In the genomic region with DNA sequence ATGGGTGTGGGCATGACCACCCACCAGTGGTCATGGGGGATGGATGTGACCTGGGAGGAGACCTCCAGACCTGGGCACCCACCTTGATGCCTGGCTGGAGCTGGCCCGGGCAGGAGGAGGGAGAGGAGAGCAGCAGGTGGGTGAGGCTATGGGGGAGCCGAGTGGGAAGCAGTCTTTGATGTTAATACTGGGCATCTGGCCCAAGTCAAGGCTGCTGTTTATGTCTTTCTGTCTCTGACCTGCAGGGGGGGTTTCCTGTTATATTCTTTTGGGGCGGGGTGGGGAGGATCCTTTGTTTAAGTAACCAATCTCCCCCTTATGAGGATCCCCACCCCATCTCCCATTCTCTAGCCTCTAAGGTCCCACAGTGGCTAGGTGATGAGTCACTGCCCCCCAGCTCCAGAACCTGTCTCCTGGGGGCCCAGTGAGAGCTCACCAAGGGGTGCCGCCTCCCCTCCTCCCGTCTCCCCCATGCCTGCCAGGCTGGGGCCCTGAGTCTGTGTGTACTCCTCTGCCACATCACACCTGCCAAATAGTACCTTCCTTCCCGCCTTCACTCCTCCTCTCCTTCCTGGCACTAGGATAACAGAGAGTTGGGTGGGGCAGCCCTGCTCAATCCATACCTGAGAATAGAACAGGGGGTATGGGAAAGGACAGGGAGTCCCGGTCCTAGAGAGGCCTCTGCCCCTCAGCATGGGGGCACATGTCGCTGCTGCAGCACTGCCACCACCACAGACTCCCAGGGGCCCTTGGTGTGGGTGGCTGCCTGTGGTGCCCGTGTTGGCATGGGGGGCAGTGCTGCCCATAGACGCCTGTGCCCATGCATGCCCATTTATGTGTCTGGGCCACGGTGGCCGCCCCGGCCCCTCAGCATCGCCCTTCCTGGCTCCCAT, we compare ENCODE assay signal across 1 cellular context.
TF ChIP-seq lines count a peak whose summit lies in the region.

No MANE protein-coding gene starts in this region.

TF ChIP-seq in SK-N-SH, 30 proteins besides CTCF, POLR2A, EP300 and RAD21:
- TF ChIP-seq SMC3 (IDR thresholded peaks at IDR 0.05; ENCODE audit: low read depth, low read length) (no peak), GABPA (IDR thresholded peaks at IDR 0.05; ENCODE audit: low read depth) (no peak), FOXJ3 (CRISPR knock-in tag; IDR thresholded peaks at IDR 0.05) (no peak), TAF1 (IDR thresholded peaks at IDR 0.05; ENCODE audit: borderline replicate concordance, low read depth, low read length) (no peak), GATA2 (CRISPR knock-in tag; IDR thresholded peaks at IDR 0.05) (no peak)
- TF ChIP-seq, protein P1, sequence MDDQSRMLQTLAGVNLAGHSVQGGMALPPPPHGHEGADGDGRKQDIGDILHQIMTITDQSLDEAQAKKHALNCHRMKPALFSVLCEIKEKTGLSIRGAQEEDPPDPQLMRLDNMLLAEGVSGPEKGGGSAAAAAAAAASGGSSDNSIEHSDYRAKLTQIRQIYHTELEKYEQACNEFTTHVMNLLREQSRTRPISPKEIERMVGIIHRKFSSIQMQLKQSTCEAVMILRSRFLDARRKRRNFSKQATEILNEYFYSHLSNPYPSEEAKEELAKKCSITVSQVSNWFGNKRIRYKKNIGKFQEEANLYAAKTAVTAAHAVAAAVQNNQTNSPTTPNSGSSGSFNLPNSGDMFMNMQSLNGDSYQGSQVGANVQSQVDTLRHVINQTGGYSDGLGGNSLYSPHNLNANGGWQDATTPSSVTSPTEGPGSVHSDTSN (IDR thresholded peaks at IDR 0.05): no peak
- TF ChIP-seq, protein P2, sequence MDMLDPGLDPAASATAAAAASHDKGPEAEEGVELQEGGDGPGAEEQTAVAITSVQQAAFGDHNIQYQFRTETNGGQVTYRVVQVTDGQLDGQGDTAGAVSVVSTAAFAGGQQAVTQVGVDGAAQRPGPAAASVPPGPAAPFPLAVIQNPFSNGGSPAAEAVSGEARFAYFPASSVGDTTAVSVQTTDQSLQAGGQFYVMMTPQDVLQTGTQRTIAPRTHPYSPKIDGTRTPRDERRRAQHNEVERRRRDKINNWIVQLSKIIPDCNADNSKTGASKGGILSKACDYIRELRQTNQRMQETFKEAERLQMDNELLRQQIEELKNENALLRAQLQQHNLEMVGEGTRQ (IDR thresholded peaks at IDR 0.05; ENCODE audit: borderline replicate concordance, low read depth, low read length): no peak
- TF ChIP-seq, protein P3, sequence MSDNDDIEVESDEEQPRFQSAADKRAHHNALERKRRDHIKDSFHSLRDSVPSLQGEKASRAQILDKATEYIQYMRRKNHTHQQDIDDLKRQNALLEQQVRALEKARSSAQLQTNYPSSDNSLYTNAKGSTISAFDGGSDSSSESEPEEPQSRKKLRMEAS (IDR thresholded peaks at IDR 0.05; ENCODE audit: low read depth): no peak
- TF ChIP-seq, protein P4, sequence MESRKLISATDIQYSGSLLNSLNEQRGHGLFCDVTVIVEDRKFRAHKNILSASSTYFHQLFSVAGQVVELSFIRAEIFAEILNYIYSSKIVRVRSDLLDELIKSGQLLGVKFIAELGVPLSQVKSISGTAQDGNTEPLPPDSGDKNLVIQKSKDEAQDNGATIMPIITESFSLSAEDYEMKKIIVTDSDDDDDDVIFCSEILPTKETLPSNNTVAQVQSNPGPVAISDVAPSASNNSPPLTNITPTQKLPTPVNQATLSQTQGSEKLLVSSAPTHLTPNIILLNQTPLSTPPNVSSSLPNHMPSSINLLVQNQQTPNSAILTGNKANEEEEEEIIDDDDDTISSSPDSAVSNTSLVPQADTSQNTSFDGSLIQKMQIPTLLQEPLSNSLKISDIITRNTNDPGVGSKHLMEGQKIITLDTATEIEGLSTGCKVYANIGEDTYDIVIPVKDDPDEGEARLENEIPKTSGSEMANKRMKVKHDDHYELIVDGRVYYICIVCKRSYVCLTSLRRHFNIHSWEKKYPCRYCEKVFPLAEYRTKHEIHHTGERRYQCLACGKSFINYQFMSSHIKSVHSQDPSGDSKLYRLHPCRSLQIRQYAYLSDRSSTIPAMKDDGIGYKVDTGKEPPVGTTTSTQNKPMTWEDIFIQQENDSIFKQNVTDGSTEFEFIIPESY (IDR thresholded peaks at IDR 0.05; ENCODE audit: borderline replicate concordance, low read depth): no peak
TF ChIP-seq in SK-N-SH: peak in this region for 0.
